26 cellular contexts compared by ENCODE assay signal in genomic region chr11:118095967-118096367, GRCh38. TPM values are rescaled to one million over a fixed set of nuclear protein-coding genes. Genes with fewer than 3 reads are reported as not detected.
"Had no signal": no experiment of that assay in that cellular context is flagged by ENCODE, and none has a peak within 500 bp of the region (broad histone marks: within the 10 kb centered on the region; RNA-seq: fewer than 3 reads in every experiment).

No MANE protein-coding gene starts in this region.

- ATAC-seq: Panc1, PC-3 had no signal

- H3K9me3 ChIP-seq: SK-N-SH had no signal

- H3K27ac ChIP-seq: KMS-11, RWPE1 had no signal

- DNase-seq: IMR-90; MM.1S; NCI-H1092 treated with DMSO at 0.1 percent for 48 hours; NCI-H1436; NCI-H187; NCI-H2029; NCI-H2081 treated with DMSO at 0.1 percent for 48 hours; NCI-H2171; NCI-H226; NCI-H446; NCI-H510A; NCI-H524 treated with DMSO at 0.1 percent for 48 hours; NCI-H69; NCI-H774; NK-92 treated with Interleukin-12 subunit alpha and Interleukin-12 subunit beta, amount 100 ng/mL, for 24 hours; PC-3; SHP77; SK-N-SH; SW 1271 had no signal

RNA-seq across cellular contexts. Expression of gene SMIM35, which starts 9.2 kb away (rescaled TPM):
- total RNA-seq: HT-29, IMR-90, M059J, PC-3, SK-MEL-5 had no signal

RNA-seq across cellular contexts. Expression of gene TMPRSS4, which starts 19.1 kb away (rescaled TPM):
- total RNA-seq: IMR-90, M059J, SK-MEL-5 had no signal

RNA-seq across cellular contexts. Expression of gene SCN4B, which starts 56.7 kb away (rescaled TPM):
- total RNA-seq: HT-29, OCI-LY7, PC-3, SK-MEL-5 had no signal
